8 cellular contexts compared by ENCODE assay signal in the genomic region with DNA sequence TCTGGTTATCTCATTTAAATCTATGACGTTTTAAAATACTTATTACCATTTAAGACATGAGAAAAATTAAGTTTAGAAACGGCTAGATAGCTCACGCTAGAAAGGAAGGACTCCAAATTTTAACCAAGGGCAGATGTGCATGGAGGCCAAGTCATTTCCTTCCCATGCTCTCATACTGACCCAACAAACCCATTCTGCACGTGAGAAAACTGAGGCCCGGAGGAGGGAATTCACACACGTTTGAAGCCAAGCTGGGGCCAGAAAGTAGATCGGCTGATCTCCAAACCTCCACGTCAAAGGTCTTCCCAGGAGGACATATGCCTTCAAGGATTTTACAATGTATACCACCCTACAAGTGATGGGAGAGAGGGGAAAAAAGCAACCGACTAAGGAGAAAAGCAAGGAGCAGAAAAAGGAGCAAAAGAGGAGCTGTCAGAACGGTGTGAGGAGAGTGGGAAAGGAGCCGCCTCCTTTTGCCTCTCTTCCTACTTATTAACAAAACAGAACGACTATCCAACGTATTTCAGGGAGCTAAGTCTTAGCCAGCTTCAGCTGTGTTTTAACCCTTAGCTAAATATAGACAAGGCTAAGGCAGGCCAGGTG. TPM values are rescaled to one million over a fixed set of nuclear protein-coding genes. Genes with fewer than 3 reads are reported as not detected.
DNase-seq lines count a peak whose midpoint lies in the region; ATAC-seq lines count a peak whose summit lies in the region.

No MANE protein-coding gene starts in this region.

- no peak for DNase-seq in activated CD8-positive, alpha-beta memory T cell treated with anti-CD3 and anti-CD28 coated beads, Interleukin-2, amount 10 ng/mL, durations not matched to agents 7 days and 5 days
- DNase-seq in activated CD8-positive, alpha-beta memory T cell treated with anti-CD3 and anti-CD28 coated beads, Interleukin-2, amount 50 U/mL, for 48 hours = no peak
- no peak for DNase-seq in activated naive CD8-positive, alpha-beta T cell treated with anti-CD3 and anti-CD28 coated beads, Interleukin-2, amount 50 U/mL, for 24 hours
- peak in 1 of 3 donors; percentile 7 for DNase-seq in immature natural killer cell
- no peak for DNase-seq in NCI-H226
- DNase-seq in activated effector memory CD4-positive, alpha-beta T cell treated with Interleukin-2 at 50 U/mL for 16 hours = no peak

- peaks cover 0 to 2% (median 0%) of the 10 kb centered on the region in 5 donors for H3K27me3 ChIP-seq in subcutaneous abdominal adipose tissue (ENCODE audit: control insufficient read depth in 5 of 5, insufficient read depth in 4 of 5, low read length in 5 of 5)

- peak overlapping the region; percentile 69 to 89 (median 82) for H3K4me3 ChIP-seq in subcutaneous abdominal adipose tissue (ENCODE audit: low read depth in 1 of 5, low read length in 5 of 5)

- peaks cover 16% of the 10 kb centered on the region for H3K36me3 Mint-ChIP-seq in activated CD8-positive, alpha-beta memory T cell treated with anti-CD3 and anti-CD28 coated beads, Interleukin-2, amount 10 ng/mL, durations not matched to agents 7 days and 5 days
- peaks cover 20% of the 10 kb centered on the region for H3K36me3 Mint-ChIP-seq in activated naive CD8-positive, alpha-beta T cell treated with anti-CD3 and anti-CD28 coated beads, Interleukin-2, amount 50 U/mL, for 24 hours (ENCODE audit: low read depth)
- H3K36me3 Mint-ChIP-seq in immature natural killer cell = peaks cover 8 to 16% (median 12%) of the 10 kb centered on the region in 3 donors

- peaks cover 5 to 28% (median 22%) of the 10 kb centered on the region in 5 donors for H3K4me1 ChIP-seq in subcutaneous abdominal adipose tissue (ENCODE audit: control insufficient read depth in 5 of 5, insufficient read depth in 5 of 5, low read length in 5 of 5)

- H3K27ac Mint-ChIP-seq in activated CD8-positive, alpha-beta memory T cell treated with anti-CD3 and anti-CD28 coated beads, Interleukin-2, amount 10 ng/mL, durations not matched to agents 7 days and 5 days = peak overlapping the region; percentile 91
- peak overlapping the region; percentile 90 for H3K27ac Mint-ChIP-seq in activated naive CD8-positive, alpha-beta T cell treated with anti-CD3 and anti-CD28 coated beads, Interleukin-2, amount 50 U/mL, for 24 hours
- peak overlapping the region; percentile 91 to 97 (median 94) for H3K27ac Mint-ChIP-seq in immature natural killer cell

- peak overlapping the region; percentile 69 to 91 (median 86) for H3K9ac ChIP-seq in subcutaneous abdominal adipose tissue (ENCODE audit: low read length in 5 of 5)

- H3K36me3 ChIP-seq in subcutaneous abdominal adipose tissue (ENCODE audit: control insufficient read depth in 5 of 5, insufficient read depth in 5 of 5, low read length in 5 of 5) = peaks cover 7 to 18% (median 14%) of the 10 kb centered on the region in 5 donors

- no peak for ATAC-seq in activated CD8-positive, alpha-beta memory T cell treated with anti-CD3 and anti-CD28 coated beads, Interleukin-2, amount 10 ng/mL, durations not matched to agents 7 days and 5 days
- ATAC-seq in activated naive CD8-positive, alpha-beta T cell treated with anti-CD3 and anti-CD28 coated beads, Interleukin-2, amount 50 U/mL, for 24 hours = no peak
- ATAC-seq in GM18517 (IDR thresholded peaks at IDR 0.05; ENCODE audit: unreplicated experiment) = no peak

- peaks cover 24% of the 10 kb centered on the region for H3K4me1 Mint-ChIP-seq in activated CD8-positive, alpha-beta memory T cell treated with anti-CD3 and anti-CD28 coated beads, Interleukin-2, amount 10 ng/mL, durations not matched to agents 7 days and 5 days
- peaks cover 24% of the 10 kb centered on the region for H3K4me1 Mint-ChIP-seq in activated naive CD8-positive, alpha-beta T cell treated with anti-CD3 and anti-CD28 coated beads, Interleukin-2, amount 50 U/mL, for 24 hours
- peaks cover 32 to 44% of the 10 kb centered on the region in 2 donors for H3K4me1 Mint-ChIP-seq in immature natural killer cell

- H3K4me3 Mint-ChIP-seq in activated CD8-positive, alpha-beta memory T cell treated with anti-CD3 and anti-CD28 coated beads, Interleukin-2, amount 10 ng/mL, durations not matched to agents 7 days and 5 days = peak overlapping the region; percentile 94
- peak overlapping the region; percentile 94 for H3K4me3 Mint-ChIP-seq in activated naive CD8-positive, alpha-beta T cell treated with anti-CD3 and anti-CD28 coated beads, Interleukin-2, amount 50 U/mL, for 24 hours
- H3K4me3 Mint-ChIP-seq in immature natural killer cell = peak overlapping the region; percentile 85 to 92 (median 90)

- CTCF ChIA-PET in activated CD8-positive, alpha-beta memory T cell treated with anti-CD3 and anti-CD28 coated beads, Interleukin-2, amount 10 ng/mL, durations not matched to agents 7 days and 5 days (lab: Charles Lee) = interaction anchor here (0.8 to 4.3 kb wide), 6 partner anchors 28 to 329 kb away, joined by 3 to 31 read pairs (median 4); no protein-coding TSS in a partner anchor

- H3K9me3 ChIP-seq in subcutaneous abdominal adipose tissue (ENCODE audit: control insufficient read depth in 5 of 5, low read length in 5 of 5) = no peaks in the 10 kb centered on the region

- H3K27ac ChIP-seq in subcutaneous abdominal adipose tissue (ENCODE audit: low read depth, low read length) = peak overlapping the region; percentile 80

- H3K9me3 Mint-ChIP-seq in activated CD8-positive, alpha-beta memory T cell treated with anti-CD3 and anti-CD28 coated beads, Interleukin-2, amount 10 ng/mL, durations not matched to agents 7 days and 5 days (ENCODE audit: low read depth) = no peaks in the 10 kb centered on the region
- H3K9me3 Mint-ChIP-seq in activated naive CD8-positive, alpha-beta T cell treated with anti-CD3 and anti-CD28 coated beads, Interleukin-2, amount 50 U/mL, for 24 hours = no peaks in the 10 kb centered on the region
- H3K9me3 Mint-ChIP-seq in immature natural killer cell = no peaks in the 10 kb centered on the region

- H3K27me3 Mint-ChIP-seq in activated CD8-positive, alpha-beta memory T cell treated with anti-CD3 and anti-CD28 coated beads, Interleukin-2, amount 10 ng/mL, durations not matched to agents 7 days and 5 days = no peaks in the 10 kb centered on the region
- H3K27me3 Mint-ChIP-seq in activated naive CD8-positive, alpha-beta T cell treated with anti-CD3 and anti-CD28 coated beads, Interleukin-2, amount 50 U/mL, for 24 hours = no peaks in the 10 kb centered on the region
- peaks cover 15 to 22% (median 18%) of the 10 kb centered on the region in 3 donors for H3K27me3 Mint-ChIP-seq in immature natural killer cell (ENCODE audit: low read depth in 3 of 3)

RNA-seq across cellular contexts. Expression of a gene that starts 0.6 kb away (rescaled TPM):
- 10 to 100 TPM; 20.7 to 23.4 TPM for total RNA-seq in activated CD8-positive, alpha-beta memory T cell treated with anti-CD3 and anti-CD28 coated beads, Interleukin-2, amount 10 ng/mL, durations not matched to agents 7 days and 5 days
- polyA plus RNA-seq in immature natural killer cell = 10 to 100 TPM in 1 of 3 donors, 1 to 10 TPM in 2; 3.4 to 16.2 (median 7.3) TPM

RNA-seq across cellular contexts. Expression of a gene that starts 45.8 kb away (rescaled TPM):
- total RNA-seq in activated CD8-positive, alpha-beta memory T cell treated with anti-CD3 and anti-CD28 coated beads, Interleukin-2, amount 10 ng/mL, durations not matched to agents 7 days and 5 days = 10 to 100 TPM in 1 of 2 experiments, 1 to 10 TPM in 1; 8.8 to 40.8 TPM
- polyA plus RNA-seq in immature natural killer cell = under 1 TPM in 1 of 3 donors, not detected in 2; 0.44 TPM
